ENCODE assay signal across 8 cellular contexts in genomic region chr11:112588252-112588668, GRCh38.
DNase-seq lines count a peak whose midpoint lies in the region; ATAC-seq and TF ChIP-seq lines count a peak whose summit lies in the region.

No MANE protein-coding gene starts in this region.

- 13 to 18% (median 15%) methylated on average over 5 of the region's 5 CpGs for WGBS in adrenal gland, 4 donors

- H3K27ac ChIP-seq in SJCRH30 (peak overlapping the region; percentile 39), adrenal gland (no peak overlapping the region), left ventricle myocardium inferior (replicated peaks) (no peak overlapping the region)

- H3K4me1 ChIP-seq in SJCRH30 (peaks cover 9% of the 10 kb centered on the region), adrenal gland (replicated peaks in 1 of 2) (no peaks in the 10 kb centered on the region), left ventricle myocardium inferior (peaks cover 6% of the 10 kb centered on the region)

- no peak for TF ChIP-seq POLR2A in adrenal gland (IDR thresholded peaks at IDR 0.05)

- peak; percentile 54 for ATAC-seq in GM21528 (IDR thresholded peaks at IDR 0.05; ENCODE audit: low FRiP score, unreplicated experiment)

- no peaks in the 10 kb centered on the region for H3K9me3 ChIP-seq in SJCRH30 (replicated peaks)
- no peaks in the 10 kb centered on the region for H3K9me3 ChIP-seq in adrenal gland (replicated peaks in 1 of 3)
- H3K9me3 ChIP-seq in left ventricle myocardium inferior (replicated peaks): no peaks in the 10 kb centered on the region

- H3K27me3 ChIP-seq in SJCRH30: no peaks in the 10 kb centered on the region
- no peaks in the 10 kb centered on the region for H3K27me3 ChIP-seq in adrenal gland
- no peaks in the 10 kb centered on the region for H3K27me3 ChIP-seq in left ventricle myocardium inferior (ENCODE audit: low read depth)

- peak; percentile 36 for DNase-seq in CMK (ENCODE audit: low read depth)
- peak; percentile 68 for DNase-seq in NCI-H1048 (lab: John Stamatoyannopoulos, UW)
- DNase-seq in SJCRH30: peak; percentile 85 to 92
- peak; percentile 56 to 92 (median 77) for DNase-seq in adrenal gland
- peak; percentile 35 for DNase-seq in left ventricle myocardium inferior
- DNase-seq in pulmonary artery endothelial cell (ENCODE audit: low read depth, low spot score): peak; percentile 61
- DNase-seq in OCI-M2 (lab: John Stamatoyannopoulos, UW; ENCODE audit: unreplicated experiment): no peak

- intact Hi-C loops in adrenal gland (cut with DNase I): loop anchor here (10.0 kb wide), 2 partner anchors 527 to 697 kb away; no protein-coding TSS in a partner anchor
- intact Hi-C loops in left ventricle myocardium inferior (cut with micrococcal nuclease): loop anchor here (5.0 to 10.0 kb wide), 2 partner anchors 207 to 699 kb away; no protein-coding TSS in a partner anchor

- H3K36me3 ChIP-seq in SJCRH30 (no peaks in the 10 kb centered on the region), adrenal gland (replicated peaks in 1 of 2) (no peaks in the 10 kb centered on the region), left ventricle myocardium inferior (no peaks in the 10 kb centered on the region)

- TF ChIP-seq CTCF in adrenal gland (IDR thresholded peaks at IDR 0.05): peak; percentile 61 to 85 (median 72)
- peak; percentile 80 for TF ChIP-seq CTCF in left ventricle myocardium inferior (IDR thresholded peaks at IDR 0.05; ENCODE audit: borderline replicate concordance)

- no peak overlapping the region for H3K4me3 ChIP-seq in SJCRH30
- H3K4me3 ChIP-seq in adrenal gland: no peak overlapping the region
- no peak overlapping the region for H3K4me3 ChIP-seq in left ventricle myocardium inferior
